Comparison of ENCODE assay signal across 7 cellular contexts in genomic region chr5:140556438-140556837, GRCh38. TPM values are rescaled to one million over a fixed set of nuclear protein-coding genes. Genes with fewer than 3 reads are reported as not detected.
DNase-seq lines count a peak whose midpoint lies in the region; ATAC-seq and TF ChIP-seq lines count a peak whose summit lies in the region.

No MANE protein-coding gene starts in this region.

- DNase-seq in HFF-Myc (ENCODE audit: extremely low read depth, low read depth): no peak
- peak; percentile 45 for DNase-seq in fibroblast of pulmonary artery (ENCODE audit: low read depth)
- DNase-seq in NCI-H510A (lab: John Stamatoyannopoulos, UW): no peak

- H3K4me3 ChIP-seq in HFF-Myc (replicated peaks; ENCODE audit: low read depth, low read length) (peak overlapping the region; percentile 69), fibroblast of pulmonary artery (replicated peaks; ENCODE audit: low read depth, low read length) (peak overlapping the region; percentile 79), skeletal muscle tissue (ENCODE audit: low read length in 3 of 3) (peak overlapping the region; percentile 76 to 90 (median 84))

- H3K27me3 ChIP-seq in skeletal muscle tissue (ENCODE audit: control insufficient read depth in 3 of 3, insufficient read depth in 3 of 3, low read length in 3 of 3): no peaks in the 10 kb centered on the region

- H3K9me3 ChIP-seq in skeletal muscle tissue (ENCODE audit: control insufficient read depth in 3 of 3, low read length in 3 of 3): no peaks in the 10 kb centered on the region

- peak; percentile 24 for ATAC-seq in SK-N-SH treated with all-trans-retinoic acid at 6 μM for 48 hours
- ATAC-seq in GM18870 (IDR thresholded peaks at IDR 0.05; ENCODE audit: unreplicated experiment): no peak
- no peak for ATAC-seq in HG03354 (IDR thresholded peaks at IDR 0.05; ENCODE audit: poor library complexity, severe bottlenecking, unreplicated experiment)

- H3K9ac ChIP-seq in skeletal muscle tissue (ENCODE audit: low read depth in 1 of 3, low read length in 3 of 3): peak overlapping the region; percentile 84 to 97 (median 95)

- TF ChIP-seq CTCF in HFF-Myc (IDR thresholded peaks at IDR 0.05; ENCODE audit: low read depth, low read length, missing control alignments) (no peak), fibroblast of pulmonary artery (IDR thresholded peaks at IDR 0.05; ENCODE audit: low read length, missing control alignments) (no peak)

- peaks cover 16 to 35% (median 25%) of the 10 kb centered on the region in 3 donors for H3K4me1 ChIP-seq in skeletal muscle tissue (ENCODE audit: control insufficient read depth in 3 of 3, insufficient read depth in 3 of 3, low read length in 3 of 3)

- H3K27ac ChIP-seq in skeletal muscle tissue (ENCODE audit: low read depth, low read length): peak overlapping the region; percentile 93

- peaks cover 25 to 36% (median 28%) of the 10 kb centered on the region in 3 donors for H3K36me3 ChIP-seq in skeletal muscle tissue (ENCODE audit: control insufficient read depth in 3 of 3, insufficient read depth in 3 of 3, low read length in 3 of 3)

TF ChIP-seq in SK-N-SH treated with all-trans-retinoic acid at 6 μM for 48 hours, 23 proteins besides CTCF, POLR2A, EP300 and RAD21:
- TF ChIP-seq TOX (CRISPR knock-in tag; IDR thresholded peaks at IDR 0.05; ENCODE audit: borderline replicate concordance) (no peak), GLIS3 (CRISPR knock-in tag; IDR thresholded peaks at IDR 0.05) (no peak), ESRRG (CRISPR knock-in tag; IDR thresholded peaks at IDR 0.05) (no peak), CSDC2 (CRISPR knock-in tag; IDR thresholded peaks at IDR 0.05) (no peak), ZNF565 (CRISPR knock-in tag; conservative IDR thresholded peaks at IDR 0.05; ENCODE audit: low read depth) (no peak), ZFP3 (CRISPR knock-in tag; IDR thresholded peaks at IDR 0.05) (no peak), RARB (CRISPR knock-in tag; IDR thresholded peaks at IDR 0.05) (no peak), ISL1 (CRISPR knock-in tag; IDR thresholded peaks at IDR 0.05) (no peak), CSRNP3 (CRISPR knock-in tag; IDR thresholded peaks at IDR 0.05) (no peak), SNAI2 (CRISPR knock-in tag; IDR thresholded peaks at IDR 0.05) (no peak), PPARA (CRISPR knock-in tag; IDR thresholded peaks at IDR 0.05; ENCODE audit: borderline replicate concordance) (no peak), OSR1 (CRISPR knock-in tag; IDR thresholded peaks at IDR 0.05) (no peak), ZNF8 (CRISPR knock-in tag; IDR thresholded peaks at IDR 0.05) (no peak), POU6F1 (CRISPR knock-in tag; IDR thresholded peaks at IDR 0.05; ENCODE audit: borderline replicate concordance, low read depth) (no peak), CREB5 (CRISPR knock-in tag; IDR thresholded peaks at IDR 0.05; ENCODE audit: low read depth) (no peak), ZC3H10 (CRISPR knock-in tag; IDR thresholded peaks at IDR 0.05) (no peak)

RNA-seq across cellular contexts. Expression of gene SRA1, which starts 0.8 kb away (rescaled TPM):
- 15.1 TPM for total RNA-seq in skeletal muscle tissue

RNA-seq across cellular contexts. Expression of gene APBB3, which starts 8.0 kb away (rescaled TPM):
- 7.3 TPM for total RNA-seq in skeletal muscle tissue

RNA-seq across cellular contexts. Expression of gene SLC35A4, which starts 8.2 kb away (rescaled TPM):
- 7.3 TPM for total RNA-seq in skeletal muscle tissue

RNA-seq across cellular contexts. Expression of gene EIF4EBP3, which starts 9.0 kb away (rescaled TPM):
- total RNA-seq in skeletal muscle tissue: not detected
